Comparison of ENCODE assay signal across 8 cellular contexts in the genomic region with DNA sequence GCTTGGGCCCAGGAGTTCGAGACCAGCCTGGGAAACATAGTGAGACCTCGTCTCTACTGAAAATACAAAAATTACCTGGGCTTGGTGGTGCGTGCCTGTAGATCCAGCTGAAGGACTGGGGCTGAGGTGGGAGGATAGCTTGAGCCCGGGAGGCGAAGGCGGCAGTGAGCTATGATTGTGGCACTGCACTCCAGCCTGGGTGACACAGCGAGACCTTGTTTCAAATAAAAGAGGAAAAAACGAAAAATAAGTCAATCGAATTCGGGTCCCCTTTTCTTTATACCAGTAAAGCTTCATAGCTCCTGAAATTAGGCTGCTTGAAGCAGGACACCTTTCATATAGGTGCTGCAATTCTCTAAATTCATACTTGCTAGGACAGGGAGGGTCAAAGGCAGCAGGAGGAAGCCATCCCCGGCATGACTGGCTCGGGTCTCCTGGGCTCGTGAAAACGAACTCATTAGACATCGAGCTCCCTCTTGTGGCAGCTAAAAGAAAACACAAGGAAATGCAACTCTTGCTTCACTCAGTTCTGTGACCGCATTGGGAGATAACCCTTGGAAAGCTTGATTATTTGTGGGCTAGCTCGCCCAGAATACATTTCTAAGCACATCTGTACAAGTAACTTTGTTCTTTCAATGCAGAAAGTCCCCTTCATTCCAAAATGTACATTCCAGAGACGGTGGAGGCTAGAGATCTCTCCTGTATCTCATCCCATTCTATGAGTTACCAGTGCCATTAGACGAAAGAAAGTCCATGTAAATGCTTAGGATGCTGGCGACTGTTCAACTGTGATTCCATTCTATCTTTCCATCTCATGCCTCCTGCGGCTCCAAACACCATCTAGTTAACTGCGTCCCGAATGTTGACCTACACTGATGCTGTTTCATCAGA. TPM values are rescaled to one million over a fixed set of nuclear protein-coding genes. Genes with fewer than 3 reads are reported as not detected.
DNase-seq lines count a peak whose midpoint lies in the region; ATAC-seq and TF ChIP-seq lines count a peak whose summit lies in the region.

No MANE protein-coding gene starts in this region.

- H3K9me2 ChIP-seq in GM23248 (ENCODE audit: insufficient read depth) = no peaks in the 10 kb centered on the region

- no peaks in the 10 kb centered on the region for H4K20me1 ChIP-seq in GM23248 (ENCODE audit: insufficient read depth)

- no peaks in the 10 kb centered on the region for H3K9me3 ChIP-seq in GM23248 (ENCODE audit: low read depth)
- no peaks in the 10 kb centered on the region for H3K9me3 ChIP-seq in endodermal cell (ENCODE audit: control insufficient read depth, low read length)
- H3K9me3 ChIP-seq in lung (ENCODE audit: control insufficient read depth in 2 of 2, insufficient read depth in 1 of 2, low read length in 1 of 2) = peaks cover 0 to 5% of the 10 kb centered on the region in 2 donors

- peaks cover 57% of the 10 kb centered on the region for H3K27me3 Mint-ChIP-seq in activated CD4-positive, alpha-beta T cell treated with anti-CD3 and anti-CD28 coated beads for 36 hours
- H3K27me3 Mint-ChIP-seq in endodermal cell (ENCODE audit: insufficient read depth) = peaks cover 69% of the 10 kb centered on the region

- H3F3A ChIP-seq in GM23248 (ENCODE audit: insufficient read depth) = no peaks in the 10 kb centered on the region

- 33% methylated on average over 23 of the region's 23 CpGs for WGBS in GM23248 (ENCODE audit: low coverage in 1 of 2, low lambda C conversion rate in 2 of 2, missing lambda C conversion rate in 2 of 2), 2 experiments
- 43 to 44% methylated on average over 15 to 23 of the region's 23 CpGs for WGBS in endodermal cell (ENCODE audit: insufficient coverage in 1 of 2, insufficient read length in 1 of 2), 2 experiments
- 35 to 37% methylated on average over 23 of the region's 23 CpGs for WGBS in lung, 2 donors

- peaks cover 12% of the 10 kb centered on the region; the same call in 1 of the 2 replicates for H3K27me3 ChIP-seq in GM23248 (replicated peaks; ENCODE audit: insufficient read depth)
- peaks cover 28% of the 10 kb centered on the region for H3K27me3 ChIP-seq in endodermal cell (ENCODE audit: control insufficient read depth, insufficient read depth, low read length, poor library complexity, severe bottlenecking)
- H3K27me3 ChIP-seq in lung (ENCODE audit: control insufficient read depth, insufficient read depth) = no peaks in the 10 kb centered on the region

- TF ChIP-seq CTCF in AG09319 (IDR thresholded peaks at IDR 0.05; ENCODE audit: low read depth, low read length) = peak; percentile 73
- peak; percentile 84 for TF ChIP-seq CTCF in endodermal cell (conservative IDR thresholded peaks at IDR 0.05)
- TF ChIP-seq CTCF in lung (IDR thresholded peaks at IDR 0.05; ENCODE audit: control extremely low read depth, extremely low read depth) = peak; percentile 56

- peak overlapping the region; percentile 58 for H3K4me2 ChIP-seq in GM23248 (ENCODE audit: unreplicated experiment)

- no peaks in the 10 kb centered on the region for H3K79me2 ChIP-seq in GM23248 (ENCODE audit: insufficient read depth)

- peak; percentile 74 for ATAC-seq in activated CD4-positive, alpha-beta T cell treated with anti-CD3 and anti-CD28 coated beads for 36 hours
- ATAC-seq in lung (ENCODE audit: insufficient read depth, low FRiP score) = peak; percentile 81
- ATAC-seq in GM21825 (IDR thresholded peaks at IDR 0.05; ENCODE audit: unreplicated experiment) = no peak

- H3K27ac ChIP-seq in GM23248 = no peak overlapping the region
- H3K27ac ChIP-seq in endodermal cell (ENCODE audit: low read depth, low read length) = no peak overlapping the region
- no peak overlapping the region for H3K27ac ChIP-seq in lung (ENCODE audit: low read depth in 1 of 2, low read length in 1 of 2)

- no peaks in the 10 kb centered on the region for H3K9me3 Mint-ChIP-seq in activated CD4-positive, alpha-beta T cell treated with anti-CD3 and anti-CD28 coated beads for 36 hours (ENCODE audit: low read depth)
- H3K9me3 Mint-ChIP-seq in endodermal cell = no peaks in the 10 kb centered on the region

- peak overlapping the region; percentile 71 for H2AFZ ChIP-seq in GM23248

- no peaks in the 10 kb centered on the region for H3K36me3 Mint-ChIP-seq in activated CD4-positive, alpha-beta T cell treated with anti-CD3 and anti-CD28 coated beads for 36 hours (ENCODE audit: low read depth)
- no peaks in the 10 kb centered on the region for H3K36me3 Mint-ChIP-seq in endodermal cell (ENCODE audit: low read depth)

- H3K36me3 ChIP-seq in GM23248 (ENCODE audit: low read depth) (no peaks in the 10 kb centered on the region), endodermal cell (ENCODE audit: control insufficient read depth, insufficient read depth, low read length) (no peaks in the 10 kb centered on the region), lung (ENCODE audit: control insufficient read depth in 2 of 2, insufficient read depth in 2 of 2, low read length in 2 of 2) (no peaks in the 10 kb centered on the region)

- intact Hi-C loops in activated CD4-positive, alpha-beta T cell treated with anti-CD3 and anti-CD28 coated beads for 36 hours (cut with DNase I, micrococcal nuclease) = loop anchor here (2.0 to 10.0 kb wide), 8 partner anchors 65 to 457 kb away; a partner anchor contains a TSS

- no peak overlapping the region for H3K4me3 Mint-ChIP-seq in activated CD4-positive, alpha-beta T cell treated with anti-CD3 and anti-CD28 coated beads for 36 hours
- H3K4me3 Mint-ChIP-seq in endodermal cell = no peak overlapping the region

- H3K4me1 Mint-ChIP-seq in activated CD4-positive, alpha-beta T cell treated with anti-CD3 and anti-CD28 coated beads for 36 hours = peaks cover 6% of the 10 kb centered on the region
- H3K4me1 Mint-ChIP-seq in endodermal cell = no peaks in the 10 kb centered on the region

- DNase-seq in AG09319 (ENCODE audit: extremely low read depth, low read depth) = peak; percentile 68
- DNase-seq in GM23248 = peak; percentile 85
- DNase-seq in NCI-H446 (lab: John Stamatoyannopoulos, UW) = peak; percentile 72 to 87
- DNase-seq in activated CD4-positive, alpha-beta T cell treated with anti-CD3 and anti-CD28 coated beads for 36 hours = peak; percentile 66
- DNase-seq in endodermal cell = peak; percentile 81
- peak; percentile 64 for DNase-seq in lung (ENCODE audit: low spot score)
- peak; percentile 3 to 32 (median 8) for DNase-seq in stimulated activated CD4-positive, alpha-beta T cell treated with anti-CD3 and anti-CD28 coated beads, TNF-alpha, amount 100 ng/mL, for 48 hours (ENCODE audit: low read depth in 3 of 3)

- H3K4me1 ChIP-seq in GM23248 (ENCODE audit: insufficient read depth) = no peaks in the 10 kb centered on the region
- no peaks in the 10 kb centered on the region for H3K4me1 ChIP-seq in endodermal cell (ENCODE audit: control insufficient read depth, insufficient read depth, low read length)
- H3K4me1 ChIP-seq in lung (ENCODE audit: control insufficient read depth in 2 of 2, insufficient read depth in 2 of 2, low read length in 2 of 2) = no peaks in the 10 kb centered on the region

- H3K27ac Mint-ChIP-seq in activated CD4-positive, alpha-beta T cell treated with anti-CD3 and anti-CD28 coated beads for 36 hours = no peak overlapping the region
- H3K27ac Mint-ChIP-seq in endodermal cell = no peak overlapping the region

- H3K4me3 ChIP-seq in GM23248 (peak overlapping the region; percentile 33; the same call in 1 of the 2 replicates), endodermal cell (ENCODE audit: low read length) (no peak overlapping the region), lung (no peak overlapping the region)

- H3K9ac ChIP-seq in GM23248 = no peak overlapping the region
- H3K9ac ChIP-seq in endodermal cell (ENCODE audit: extremely low read depth, low read length, poor library complexity, severe bottlenecking) = no peak overlapping the region

- CTCF ChIA-PET in activated CD4-positive, alpha-beta T cell treated with anti-CD3 and anti-CD28 coated beads for 36 hours (lab: Charles Lee) = interaction anchor here (0.6 to 1.6 kb wide), 30 partner anchors 9 to 709 kb away, joined by 3 to 6 read pairs (median 4); a partner anchor contains a TSS

- POLR2A ChIA-PET in activated CD4-positive, alpha-beta T cell treated with anti-CD3 and anti-CD28 coated beads for 36 hours (lab: Charles Lee) = no interaction called here

- in situ Hi-C loops in GM23248 (cut with MboI) = no loop called here

RNA-seq across cellular contexts. Expression of a gene that starts 16.8 kb away (rescaled TPM):
- total RNA-seq in GM23248 (2014; rRNA removed; shearing (Covaris generic)) = not detected in 2 replicates
- polyA plus RNA-seq in GM23248 (2016; fragmentation: Nextera tagmentation; extraction: Ambion mirVana) (not detected in 2 replicates), lung (100 to 1,000 TPM in 1 of 2 donors, under 1 TPM in 1; 0.79 to 234 TPM)
- total RNA-seq in activated CD4-positive, alpha-beta T cell treated with anti-CD3 and anti-CD28 coated beads for 36 hours = not detected
- total RNA-seq in endodermal cell (under 1 TPM in 1 of 2 donors, not detected in 1; 0.11 TPM), lung (10 to 100 TPM in 1 of 2 donors, 1 to 10 TPM in 1; 7.3 to 50.4 TPM)
- not detected for polyA plus RNA-seq in endodermal cell (2013, experiment 1 of 2)
- not detected for polyA plus RNA-seq in endodermal cell (2013, experiment 2 of 2)

RNA-seq across cellular contexts. Expression of a gene that starts 17.1 kb away (rescaled TPM):
- not detected in 2 replicates for total RNA-seq in GM23248 (2014; rRNA removed; shearing (Covaris generic))
- polyA plus RNA-seq in GM23248 (2016; fragmentation: Nextera tagmentation; extraction: Ambion mirVana) (not detected in 2 replicates), lung (10 to 100 TPM in 1 of 2 donors, 1 to 10 TPM in 1; 6.6 to 15.8 TPM)
- not detected for total RNA-seq in activated CD4-positive, alpha-beta T cell treated with anti-CD3 and anti-CD28 coated beads for 36 hours
- total RNA-seq in endodermal cell (not detected), lung (10 to 100 TPM in 1 of 2 donors, 1 to 10 TPM in 1; 5.5 to 19.1 TPM)
- not detected for polyA plus RNA-seq in endodermal cell (2013, experiment 1 of 2)
- polyA plus RNA-seq in endodermal cell (2013, experiment 2 of 2) = not detected

RNA-seq across cellular contexts. Expression of a gene that starts 26.1 kb away (rescaled TPM):
- 0.13 TPM in 1 of 2 replicates, not detected in the other for total RNA-seq in GM23248 (2014; rRNA removed; shearing (Covaris generic))
- polyA plus RNA-seq in GM23248 (2016; fragmentation: Nextera tagmentation; extraction: Ambion mirVana) = not detected in 2 replicates
- not detected for total RNA-seq in activated CD4-positive, alpha-beta T cell treated with anti-CD3 and anti-CD28 coated beads for 36 hours
- total RNA-seq in endodermal cell = not detected
- not detected for polyA plus RNA-seq in endodermal cell (2013, experiment 1 of 2)
- polyA plus RNA-seq in endodermal cell (2013, experiment 2 of 2) = not detected
- 10 to 100 TPM; 21.4 to 76.1 TPM for total RNA-seq in lung
- polyA plus RNA-seq in lung = 100 to 1,000 TPM in 1 of 2 donors, 1 to 10 TPM in 1; 2.8 to 558 TPM

RNA-seq across cellular contexts. Expression of a gene that starts 54.0 kb away (rescaled TPM):
- total RNA-seq in GM23248 (2014; rRNA removed; shearing (Covaris generic)) = 0.43 and 1.1 TPM in 2 replicates
- 0.29 TPM in 1 of 2 replicates, not detected in the other for polyA plus RNA-seq in GM23248 (2016; fragmentation: Nextera tagmentation; extraction: Ambion mirVana)
- not detected for total RNA-seq in activated CD4-positive, alpha-beta T cell treated with anti-CD3 and anti-CD28 coated beads for 36 hours
- total RNA-seq in endodermal cell = under 1 TPM in 1 of 2 donors, not detected in 1; 0.22 TPM
- 0.78 TPM for polyA plus RNA-seq in endodermal cell (2013, experiment 1 of 2)
- polyA plus RNA-seq in endodermal cell (2013, experiment 2 of 2) = 1.0 TPM
- total RNA-seq in lung = 1 to 10 TPM in 1 of 2 donors, under 1 TPM in 1; 0.64 to 1.8 TPM
- polyA plus RNA-seq in lung = 1 to 10 TPM in 1 of 2 donors, under 1 TPM in 1; 0.52 to 7.2 TPM

Comparison
In these comparisons a context has a peak if more than half of its experiments do, and no peak if none do; other contexts are left out.
1. DNase-seq: peak in every context shown above with its lines; median percentile 85 in GM23248; 81 in endodermal cell; 80 in NCI-H446; 68 in AG09319; 66 in activated CD4-positive, alpha-beta T cell treated with anti-CD3 and anti-CD28 coated beads for 36 hours; 64 in lung; 8 in stimulated activated CD4-positive, alpha-beta T cell treated with anti-CD3 and anti-CD28 coated beads, TNF-alpha, amount 100 ng/mL, for 48 hours.
2. RNA of a gene that starts 26.1 kb away (total RNA-seq): 21.4 to 76.1 TPM in lung; not detected in endodermal cell, 0.13 TPM in GM23248 and not detected in activated CD4-positive, alpha-beta T cell treated with anti-CD3 and anti-CD28 coated beads for 36 hours; every median in the first group is over 10 times any median in the second.
3. Peak in every context shown above with its lines, with median percentiles within 50 percentile points of each other: CTCF ChIP-seq.